In genomic region chr3:172096881-172097420, GRCh38 we compare ENCODE assay signal across 1 cellular context.
A peak's percentile ranks its signal among the peaks of the same experiment; 100 is the strongest.
TF ChIP-seq lines count a peak whose summit lies in the region.

No MANE protein-coding gene starts in this region.

TF ChIP-seq in HepG2, 621 proteins besides CTCF, POLR2A, EP300 and RAD21 (continued from another document):
- peak; percentile 93 for TF ChIP-seq ARID5B (CRISPR knock-in tag; IDR thresholded peaks at IDR 0.05)
- TF ChIP-seq BATF2 (CRISPR knock-in tag; IDR thresholded peaks at IDR 0.05) = no peak
- TF ChIP-seq GATAD2A (CRISPR knock-in tag; IDR thresholded peaks at IDR 0.05) = peak; percentile 89
- TF ChIP-seq PATZ1 (CRISPR knock-in tag; IDR thresholded peaks at IDR 0.05) = peak; percentile 41; the same call in 1 of the 2 replicates
- no peak for TF ChIP-seq SRSF9 (IDR thresholded peaks at IDR 0.05; ENCODE audit: borderline replicate concordance, insufficient read depth, low read depth, low read length, poor library complexity, severe bottlenecking)
- 0 out of 2 replicates have a peak, but pooled peaks have one; percentile 54 for TF ChIP-seq ATF2 (CRISPR knock-in tag; IDR thresholded peaks at IDR 0.05)
- TF ChIP-seq SP4 (CRISPR knock-in tag; IDR thresholded peaks at IDR 0.05) = no peak
- TF ChIP-seq ZNF614 (CRISPR knock-in tag; IDR thresholded peaks at IDR 0.05; ENCODE audit: borderline replicate concordance) = peak; percentile 64; the same call in 1 of the 2 replicates
- TF ChIP-seq ZBTB10 (CRISPR knock-in tag; IDR thresholded peaks at IDR 0.05; ENCODE audit: borderline replicate concordance) = no peak
- TF ChIP-seq ASH2L (IDR thresholded peaks at IDR 0.05; ENCODE audit: insufficient read length, low read depth, low read length) = peak; percentile 23
- 0 out of 2 replicates have a peak, but pooled peaks have one; percentile 54 for TF ChIP-seq IKZF5 (CRISPR knock-in tag; IDR thresholded peaks at IDR 0.05)
- no peak for TF ChIP-seq ZNF30 (CRISPR knock-in tag; IDR thresholded peaks at IDR 0.05)
- TF ChIP-seq ZNF276 (CRISPR knock-in tag; IDR thresholded peaks at IDR 0.05; ENCODE audit: low read depth) = no peak
- peak; percentile 96 for TF ChIP-seq RBM22 (optimal IDR thresholded peaks at IDR 0.05; ENCODE audit: low read length)
- TF ChIP-seq ETS1 (CRISPR knock-in tag; IDR thresholded peaks at IDR 0.05) = no peak
- no peak for TF ChIP-seq CERS6 (CRISPR knock-in tag; IDR thresholded peaks at IDR 0.05)
- TF ChIP-seq MED13 (CRISPR knock-in tag; IDR thresholded peaks at IDR 0.05) = peak; percentile 94; the same call in 1 of the 2 replicates
- peak; percentile 78; the same call in 1 of the 2 replicates for TF ChIP-seq HOMEZ (CRISPR knock-in tag; IDR thresholded peaks at IDR 0.05; ENCODE audit: low read depth)
- TF ChIP-seq ZGPAT (CRISPR knock-in tag; IDR thresholded peaks at IDR 0.05) = peak; percentile 74; the same call in 1 of the 2 replicates
- no peak for TF ChIP-seq ZNF558 (CRISPR knock-in tag; IDR thresholded peaks at IDR 0.05; ENCODE audit: borderline replicate concordance)
- 0 out of 2 replicates have a peak, but pooled peaks have one; percentile 11 for TF ChIP-seq ATF7 (IDR thresholded peaks at IDR 0.05)
- TF ChIP-seq ATF7 (CRISPR knock-in tag; IDR thresholded peaks at IDR 0.05) = no peak
